ENCODE assay signal across 13 cellular contexts in the genomic region with DNA sequence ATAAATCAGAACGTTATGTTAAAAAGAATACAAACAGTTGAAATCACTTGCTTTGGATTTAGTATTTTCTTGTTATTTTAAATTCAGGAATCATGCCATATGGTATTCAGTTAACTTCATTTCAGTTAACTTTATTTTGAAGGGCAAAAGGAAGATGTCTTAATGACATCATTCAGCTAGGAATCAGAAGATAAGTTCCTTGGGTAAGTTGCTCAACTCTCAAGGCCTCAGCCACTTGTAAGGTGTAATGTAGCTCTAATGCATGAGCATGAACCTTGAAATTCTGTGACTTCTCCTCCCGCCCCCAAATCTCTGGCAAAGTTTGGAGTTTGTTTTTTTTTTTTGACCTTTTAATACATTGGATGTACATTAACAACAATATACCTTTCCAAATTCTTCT.
"Had no signal": no experiment of that assay in that cellular context is flagged by ENCODE, and none has a peak within 500 bp of the region (broad histone marks: within the 10 kb centered on the region; RNA-seq: fewer than 3 reads in every experiment).

No MANE protein-coding gene starts in this region.

- H3K27me3 ChIP-seq: dorsolateral prefrontal cortex, left lung had no signal

- H3K36me3 ChIP-seq: left lung, thoracic aorta had no signal

- H3K4me3 ChIP-seq: dorsolateral prefrontal cortex, left lung, thoracic aorta had no signal

- DNase-seq: activated CD4-positive, alpha-beta T cell treated with anti-CD3 and anti-CD28 coated beads, Interleukin-2, amount 50 U/mL, for 4 hours; activated CD8-positive, alpha-beta memory T cell treated with anti-CD3 and anti-CD28 coated beads, Interleukin-2, amount 10 ng/mL, durations not matched to agents 7 days and 5 days; activated effector memory CD4-positive, alpha-beta T cell treated with Interleukin-2 at 50 U/mL for 16 hours; activated T-cell treated with anti-CD3 and anti-CD28 coated beads, Interleukin-2, amount 50 U/mL, for 24 hours; amygdala; cerebellar nuclear complex; dorsolateral prefrontal cortex; foreskin melanocyte; left lung; occipital lobe; stimulated activated CD4-positive, alpha-beta T cell treated with anti-CD3 and anti-CD28 coated beads, Interleukin-15, amount 100 ng/mL, for 24 hours; stimulated activated CD4-positive, alpha-beta T cell treated with anti-CD3 and anti-CD28 coated beads, Interleukin-4, amount 100 ng/mL, for 24 hours had no signal

- H3K27ac ChIP-seq: left lung, thoracic aorta had no signal

- H3K9me3 ChIP-seq: left lung, thoracic aorta had no signal
